In genomic region chr1:85582687-85583354, GRCh38 we compare ENCODE assay signal across 10 cellular contexts. TPM values are rescaled to one million over a fixed set of nuclear protein-coding genes. Genes with fewer than 3 reads are reported as not detected.
DNase-seq lines count a peak whose midpoint lies in the region; ATAC-seq, FAIRE-seq and TF ChIP-seq lines count a peak whose summit lies in the region.
"Had no signal": no experiment of that assay in that cellular context is flagged by ENCODE, and none has a peak within 500 bp of the region (broad histone marks: within the 10 kb centered on the region; RNA-seq: fewer than 3 reads in every experiment).

No MANE protein-coding gene starts in this region.

- POLR2A ChIA-PET in A549 (lab: Yijun Ruan, JAX) = interaction anchor here (1.1 to 4.4 kb wide), 9 partner anchors 24 to 275 kb away, joined by 3 to 26 read pairs (median 16); partner anchors contain the start of genes DDAH1 and ZNHIT6
- POLR2A ChIA-PET in CD4-positive, alpha-beta T cell (lab: Charles Lee) = no interaction called here

- H3K4me1 Mint-ChIP-seq in mesothelial cell of epicardium = peaks cover 61% of the 10 kb centered on the region
- H3K4me1 Mint-ChIP-seq in CD4-positive, alpha-beta T cell (ENCODE audit: low read depth) = peaks cover 18% of the 10 kb centered on the region

- no peak for FAIRE-seq in A549 (lab: Jason Lieb, UNC)

- no peak overlapping the region for H3K9ac ChIP-seq in NT2/D1 (ENCODE audit: insufficient read length, low read depth)

- intact Hi-C loops in CD4-positive, alpha-beta T cell (cut with DNase I, micrococcal nuclease) = no loop called here

- H3K36me3 Mint-ChIP-seq in mesothelial cell of epicardium = peaks cover 21% of the 10 kb centered on the region
- peaks cover 5% of the 10 kb centered on the region for H3K36me3 Mint-ChIP-seq in CD4-positive, alpha-beta T cell (ENCODE audit: low read depth)

- peak overlapping the region; percentile 90 for H3K4me2 ChIP-seq in A549

- no peaks in the 10 kb centered on the region for H3K9me3 ChIP-seq in A549
- H3K9me3 ChIP-seq in NT2/D1 (ENCODE audit: insufficient read depth, low read length) = peaks cover 46% of the 10 kb centered on the region
- H3K9me3 ChIP-seq in ectodermal cell (ENCODE audit: control insufficient read depth, low read length) = no peaks in the 10 kb centered on the region
- H3K9me3 ChIP-seq in CD4-positive, alpha-beta T cell (ENCODE audit: control insufficient read depth, low read length) = no peaks in the 10 kb centered on the region

- H3K27me3 Mint-ChIP-seq in mesothelial cell of epicardium (ENCODE audit: low read depth) = peaks cover 3% of the 10 kb centered on the region
- peaks cover 86% of the 10 kb centered on the region for H3K27me3 Mint-ChIP-seq in CD4-positive, alpha-beta T cell

- H3K36me3 ChIP-seq in NT2/D1 (ENCODE audit: insufficient read depth, insufficient read length, low read length) (peaks cover 32% of the 10 kb centered on the region), ectodermal cell (ENCODE audit: control insufficient read depth, insufficient read depth, low read length) (peaks cover 9% of the 10 kb centered on the region)

- H3K27me3 ChIP-seq in NT2/D1 (ENCODE audit: insufficient read depth, insufficient read length) (peaks cover 7% of the 10 kb centered on the region), ectodermal cell (ENCODE audit: control insufficient read depth, insufficient read depth, low read length, poor library complexity, severe bottlenecking) (peaks cover 21% of the 10 kb centered on the region)
- H3K27me3 ChIP-seq in CD4-positive, alpha-beta T cell (ENCODE audit: control insufficient read depth, insufficient read depth, low read length) = peaks cover 51% of the 10 kb centered on the region

- peak overlapping the region; percentile 100 for H3K27ac Mint-ChIP-seq in mesothelial cell of epicardium
- no peak overlapping the region for H3K27ac Mint-ChIP-seq in CD4-positive, alpha-beta T cell
- H3K27ac Mint-ChIP-seq: CD4-positive, alpha-beta memory T cell; memory B cell had no signal

- TF ChIP-seq POLR2A in A549 (IDR thresholded peaks at IDR 0.05; ENCODE audit: low read length) = no peak

- H3K4me3 Mint-ChIP-seq in mesothelial cell of epicardium = peak overlapping the region; percentile 97
- H3K4me3 Mint-ChIP-seq in CD4-positive, alpha-beta T cell = no peak overlapping the region
- H3K4me3 Mint-ChIP-seq: memory B cell had no signal

- H3K27ac ChIP-seq in A549 (peak overlapping the region; percentile 99 to 100), ectodermal cell (ENCODE audit: insufficient read depth, low read depth, low read length, poor library complexity, severe bottlenecking) (no peak overlapping the region)
- no peak overlapping the region for H3K27ac ChIP-seq in CD4-positive, alpha-beta T cell (ENCODE audit: low read depth, low read length)

- H3K4me1 ChIP-seq in A549 (peaks cover 56% of the 10 kb centered on the region), NT2/D1 (ENCODE audit: insufficient read depth, insufficient read length) (peaks cover 7% of the 10 kb centered on the region), ectodermal cell (ENCODE audit: control insufficient read depth, insufficient read depth, low read length) (peaks cover 46% of the 10 kb centered on the region)

- TF ChIP-seq CTCF in A549 (IDR thresholded peaks at IDR 0.05) (no peak), mesothelial cell of epicardium (IDR thresholded peaks at IDR 0.05; ENCODE audit: unreplicated experiment) (peak; percentile 6)
- no peak for TF ChIP-seq CTCF in CD4-positive, alpha-beta T cell (IDR thresholded peaks at IDR 0.05)

- peak in 1 of 2 experiments; percentile 53 for DNase-seq in A549 (ENCODE audit: low read depth in 1 of 2, low spot score in 1 of 2)
- DNase-seq in NT2/D1 (ENCODE audit: low read depth, low spot score) = no peak
- DNase-seq in mesothelial cell of epicardium (ENCODE audit: low spot score in 2 of 2, unreplicated experiment in 2 of 2) = no peak
- DNase-seq in NCI-H2227 treated with DMSO at 0.1 percent for 48 hours (lab: John Stamatoyannopoulos, UW) = no peak
- no peak for DNase-seq in CD4-positive, alpha-beta T cell
- DNase-seq: CD4-positive, alpha-beta memory T cell had no signal

- ATAC-seq in A549 = no peak
- no peak for ATAC-seq in GM21737 (IDR thresholded peaks at IDR 0.05; ENCODE audit: unreplicated experiment)
- no peak for ATAC-seq in CD4-positive, alpha-beta T cell (ENCODE audit: poor library complexity)
- ATAC-seq in GM18873 (IDR thresholded peaks at IDR 0.05; ENCODE audit: low FRiP score, unreplicated experiment) = no peak

- no peaks in the 10 kb centered on the region for H3K9me3 Mint-ChIP-seq in mesothelial cell of epicardium
- H3K9me3 Mint-ChIP-seq in CD4-positive, alpha-beta T cell = no peaks in the 10 kb centered on the region
- H3K9me3 Mint-ChIP-seq: memory B cell had no signal

- TF ChIP-seq RAD21 in A549 (conservative IDR thresholded peaks at IDR 0.05 in 1 of 2, IDR thresholded peaks at IDR 0.05 in 1 of 2) = no peak

- 7% methylated on average over 18 of the region's 18 CpGs for WGBS in A549 (ENCODE audit: missing lambda C conversion rate)
- 89% methylated on average over 18 of the region's 18 CpGs for WGBS in ectodermal cell, 2 experiments

- TF ChIP-seq EP300 in A549 (IDR thresholded peaks at IDR 0.05) = no peak

- CTCF ChIA-PET in A549 (lab: Yijun Ruan, JAX) = interaction anchor here (0.8 to 2.3 kb wide), 9 partner anchors 22 to 275 kb away, joined by 3 to 17 read pairs (median 5); no protein-coding TSS in a partner anchor
- CTCF ChIA-PET in CD4-positive, alpha-beta T cell (lab: Charles Lee) = no interaction called here

- H3K4me3 ChIP-seq in A549 (peak overlapping the region; percentile 83), NT2/D1 (ENCODE audit: insufficient read length, low read depth) (peak overlapping the region; percentile 73), ectodermal cell (ENCODE audit: insufficient read depth, low read depth, low read length) (peak overlapping the region; percentile 97)

TF ChIP-seq in A549, 52 proteins besides CTCF, POLR2A, EP300 and RAD21 (continues in another document):
- TF ChIP-seq FOSL2 (IDR thresholded peaks at IDR 0.05) (no peak), FOSL2 (CRISPR knock-in tag; IDR thresholded peaks at IDR 0.05) (no peak), HOXA7 (CRISPR knock-in tag; IDR thresholded peaks at IDR 0.05) (no peak), MAX (IDR thresholded peaks at IDR 0.05) (peak; percentile 50), HMGXB4 (CRISPR knock-in tag; IDR thresholded peaks at IDR 0.05; ENCODE audit: borderline replicate concordance) (no peak), E2F6 (IDR thresholded peaks at IDR 0.05; ENCODE audit: borderline replicate concordance, low read depth) (no peak), CHD2 (IDR thresholded peaks at IDR 0.05; ENCODE audit: low read length, partially characterized antibody) (no peak), RFX5 (IDR thresholded peaks at IDR 0.05) (no peak)

RNA-seq across cellular contexts. Expression of gene CCN1, which starts 2.3 kb away (rescaled TPM):
- 46.5 and 57.2 TPM in 2 replicates for polyA plus RNA-seq in A549 (2011; rRNA removed)
- 82.1 and 97.6 TPM in 2 replicates for polyA plus RNA-seq in A549 (2012; cell fraction: cytosol; rRNA removed)
- polyA plus RNA-seq in A549 (2012; cell fraction: nucleus; rRNA removed) = 197 and 256 TPM in 2 replicates
- polyA plus RNA-seq in A549 (2017; fragmentation: RNase III; extraction: RNeasy Plus Mini Kit Qiagen cat#74134 plus additional on column Dnase treatment) = 58.1 to 90.6 TPM (median 62.5 TPM) in 3 replicates
- polyA minus RNA-seq in A549 (2011; rRNA and poly(A)+ RNA removed) = 31.6 and 37.0 TPM in 2 replicates
- polyA plus RNA-seq in ectodermal cell (2013, experiment 1 of 4) = 90.1 TPM
- polyA plus RNA-seq in ectodermal cell (2013, experiment 2 of 4) = 85.7 TPM
- polyA plus RNA-seq in ectodermal cell (2013, experiment 3 of 4) = 62.9 TPM
- polyA plus RNA-seq in ectodermal cell (2013, experiment 4 of 4) = 55.3 TPM
- 731 to 797 TPM (median 760 TPM) in 3 replicates for total RNA-seq in mesothelial cell of epicardium
- not detected for total RNA-seq in CD4-positive, alpha-beta T cell
- total RNA-seq: CD4-positive, alpha-beta memory T cell had no signal
- polyA plus RNA-seq: CD4-positive, alpha-beta memory T cell had no signal

Comparison
In these comparisons a context has a peak if more than half of its experiments do, and no peak if none do; other contexts are left out.
1. H3K27ac ChIP-seq: peak in A549 (2 of 2); none in ectodermal cell (single experiment) and CD4-positive, alpha-beta T cell (single experiment).
2. RNA of gene CCN1, which starts 2.3 kb away (total RNA-seq): 731 to 797 TPM in mesothelial cell of epicardium; not detected in CD4-positive, alpha-beta T cell; every median in the first group is over 100 times any median in the second.
3. Peak in every context shown above with its lines, with median percentiles within 50 percentile points of each other: H3K4me3 ChIP-seq.